In the genomic region with DNA sequence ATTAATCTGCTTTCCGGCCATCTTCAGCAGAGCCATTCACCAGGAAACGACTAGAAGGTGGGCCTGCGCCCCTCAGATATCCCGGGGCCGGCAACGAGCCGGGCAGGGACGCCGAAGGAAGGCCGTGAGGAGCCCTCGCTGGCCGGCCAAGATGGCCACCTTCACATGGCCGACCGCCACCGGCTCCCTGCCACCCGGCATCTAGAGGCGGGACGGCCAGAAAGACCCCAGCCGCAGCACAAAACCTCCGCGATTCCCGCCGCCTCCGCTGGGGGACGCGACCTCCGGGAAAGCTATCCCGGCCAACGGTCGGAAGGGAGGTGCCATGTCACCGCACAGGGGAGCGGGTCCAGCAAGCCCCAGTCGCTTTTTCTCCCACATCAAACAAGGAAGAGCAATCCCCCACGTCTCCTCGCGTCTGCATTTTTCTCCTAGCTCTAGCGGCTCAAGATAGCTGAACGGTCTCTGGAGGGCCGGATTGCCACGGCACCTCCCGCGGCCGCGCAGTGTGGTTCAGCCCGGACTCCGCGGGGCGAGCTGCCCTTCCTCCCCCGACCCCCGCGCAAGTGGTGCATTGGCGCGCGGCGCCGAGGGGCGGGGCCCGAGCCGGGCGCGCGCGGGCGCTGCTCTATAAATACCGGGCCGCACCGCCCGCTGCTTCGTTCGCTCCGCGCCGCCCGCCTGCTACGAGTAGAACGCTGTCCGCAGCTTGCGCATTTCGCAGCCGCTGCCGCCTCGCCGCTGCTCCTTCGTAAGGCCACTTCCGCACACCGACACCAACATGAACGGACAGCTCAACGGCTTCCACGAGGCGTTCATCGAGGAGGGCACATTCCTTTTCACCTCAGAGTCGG, we compare ENCODE assay signal across 8 cellular contexts. TPM values are rescaled to one million over a fixed set of nuclear protein-coding genes. Genes with fewer than 3 reads are reported as not detected.
A peak's percentile ranks its signal among the peaks of the same experiment; 100 is the strongest.
DNase-seq lines count a peak whose midpoint lies in the region; ATAC-seq and TF ChIP-seq lines count a peak whose summit lies in the region.

A gene (plus strand): TSS at position 662 of the 854 bp plus-strand sequence. CDS start 120 bp downstream, at position 782.

- no peaks in the 10 kb centered on the region for H3K9me3 ChIP-seq in SU-DHL-6 (ENCODE audit: insufficient read depth, low read length)

- peak within 1 kb of the TSS; percentile 92 for H3K27ac ChIP-seq in SU-DHL-6 (ENCODE audit: low read depth, low read length)

- peak within 1 kb of the TSS; percentile 94 for H3K4me3 Mint-ChIP-seq in type B pancreatic cell

- H3K27ac Mint-ChIP-seq in type B pancreatic cell = peak within 1 kb of the TSS; percentile 98

- H3K36me3 Mint-ChIP-seq in type B pancreatic cell = peaks cover 36% of the 10 kb centered on the region

- no peaks in the 10 kb centered on the region for H3K27me3 Mint-ChIP-seq in type B pancreatic cell

- peaks cover 39% of the 10 kb centered on the region for H3K4me1 Mint-ChIP-seq in type B pancreatic cell (ENCODE audit: unreplicated experiment)

- H4K20me1 ChIP-seq in SU-DHL-6 (ENCODE audit: low read depth, low read length) = peaks cover 36% of the 10 kb centered on the region

- H3K9ac ChIP-seq in SU-DHL-6 (ENCODE audit: low read length) = peak within 1 kb of the TSS; percentile 99

- no peaks in the 10 kb centered on the region for H3K9me3 Mint-ChIP-seq in type B pancreatic cell

- peak within 1 kb of the TSS; percentile 90 for H2AFZ ChIP-seq in SU-DHL-6 (ENCODE audit: low read depth, low read length, severe bottlenecking)

- intact Hi-C loops in Right ventricle myocardium superior (cut with DNase I) = loop anchor here (5.0 kb wide), 2 partner anchors 36 to 101 kb away; no protein-coding TSS in a partner anchor

- ATAC-seq in HG02759 (IDR thresholded peaks at IDR 0.05; ENCODE audit: unreplicated experiment) = peak; percentile 78
- ATAC-seq in Right ventricle myocardium superior (ENCODE audit: poor library complexity) = peak; percentile 93

- H3K79me2 ChIP-seq in SU-DHL-6 (ENCODE audit: insufficient read depth, low read length) = peaks cover 45% of the 10 kb centered on the region

- no peaks in the 10 kb centered on the region for H3K27me3 ChIP-seq in SU-DHL-6 (ENCODE audit: low read length)

- peaks cover 46% of the 10 kb centered on the region for H3F3A ChIP-seq in SU-DHL-6 (ENCODE audit: insufficient read depth)

- peak within 1 kb of the TSS; percentile 100 for H3K4me2 ChIP-seq in SU-DHL-6 (ENCODE audit: low read depth, low read length, poor library complexity, severe bottlenecking)

- DNase-seq in NCI-H128 (lab: John Stamatoyannopoulos, UW; ENCODE audit: unreplicated experiment) (peak; percentile 89), Right ventricle myocardium superior (peak; percentile 96), pons (ENCODE audit: low spot score) (peak; percentile 89), type B pancreatic cell (ENCODE audit: extremely low spot score, unreplicated experiment) (peak; percentile 97)
- DNase-seq in activated naive CD8-positive, alpha-beta T cell treated with anti-CD3 and anti-CD28 coated beads, Interleukin-2, amount 50 U/mL, for 16 hours (ENCODE audit: low read depth, low spot score) = peak; percentile 81

- H3K4me3 ChIP-seq in SU-DHL-6 (ENCODE audit: insufficient read depth, low read length, poor library complexity, severe bottlenecking) = peak within 1 kb of the TSS; percentile 99

- H3K36me3 ChIP-seq in SU-DHL-6 (ENCODE audit: low read length) = peaks cover 37% of the 10 kb centered on the region

- TF ChIP-seq CTCF in GM12873 (IDR thresholded peaks at IDR 0.05; ENCODE audit: insufficient read depth, low read depth, low read length, missing control alignments) (peak; percentile 75), SU-DHL-6 (IDR thresholded peaks at IDR 0.05; ENCODE audit: insufficient read depth, low read length, poor library complexity, severe bottlenecking) (peak; percentile 46), type B pancreatic cell (conservative IDR thresholded peaks at IDR 0.05) (peak; percentile 81)

- H3K9me2 ChIP-seq in SU-DHL-6 (replicated peaks; ENCODE audit: insufficient read depth, low read length) = no peaks in the 10 kb centered on the region

RNA-seq across cellular contexts. Expression of the gene that starts here (rescaled TPM):
- total RNA-seq in Right ventricle myocardium superior (116 TPM), type B pancreatic cell (ENCODE audit: low replicate concordance) (209 and 403 TPM in 2 replicates)

Comparison
In these comparisons a context has a peak if more than half of its experiments do, and no peak if none do; other contexts are left out.
1. Peak in every context shown above with its lines: DNase-seq, ATAC-seq, H3K4me3 ChIP-seq and H3K27ac ChIP-seq.